In genomic region chr10:23994459-23995046, GRCh38 we compare ENCODE assay signal across 8 cellular contexts.
DNase-seq lines count a peak whose midpoint lies in the region; ATAC-seq lines count a peak whose summit lies in the region.

No MANE protein-coding gene starts in this region.

- H3K36me3 Mint-ChIP-seq in T-cell, result no peaks in the 10 kb centered on the region

- in situ Hi-C loops in HAP-1 (cut with MboI; ENCODE audit: low sequenced_read_pairs), result loop anchor here (5.0 to 25.0 kb wide), 4 partner anchors 200 to 832 kb away; no protein-coding TSS in a partner anchor

- no CpG with 5 or more reads among the region's 6 CpGs for WGBS in iPS DF 6.9 (ENCODE audit: insufficient coverage, insufficient read length)

- peaks cover 37% of the 10 kb centered on the region for H3K27me3 ChIP-seq in HAP-1 (ENCODE audit: low read depth)
- H3K27me3 ChIP-seq in iPS DF 6.9 (ENCODE audit: control insufficient read depth, insufficient read depth, low read length), result no peaks in the 10 kb centered on the region

- peaks cover 0 to 4% of the 10 kb centered on the region in 2 donors for H3K27me3 Mint-ChIP-seq in T-cell

- H3K27ac ChIP-seq in iPS DF 6.9 (ENCODE audit: low read length), result no peak overlapping the region

- no peak overlapping the region for H3K4me3 ChIP-seq in HAP-1
- H3K4me3 ChIP-seq in iPS DF 6.9 (ENCODE audit: low read length), result no peak overlapping the region

- ATAC-seq in T-cell (replicated peaks in 1 of 4), result no peak

- H3K9me3 ChIP-seq in HAP-1 (no peaks in the 10 kb centered on the region), iPS DF 6.9 (ENCODE audit: control insufficient read depth, insufficient read depth, low read length) (no peaks in the 10 kb centered on the region)

- no peaks in the 10 kb centered on the region for H3K36me3 ChIP-seq in HAP-1 (replicated peaks)
- no peaks in the 10 kb centered on the region for H3K36me3 ChIP-seq in iPS DF 6.9 (ENCODE audit: control insufficient read depth, insufficient read depth, low read length)

- no peak overlapping the region for H3K4me3 Mint-ChIP-seq in T-cell

- CTCF ChIA-PET in T-cell (lab: Charles Lee), result interaction anchor here in 1 of 2 donors (0.5 to 0.6 kb wide), 2 partner anchors 240 to 508 kb away, joined by 3 to 5 read pairs; no protein-coding TSS in a partner anchor

- POLR2A ChIA-PET in T-cell (lab: Charles Lee), result no interaction called here

- H3K27ac Mint-ChIP-seq in T-cell, result no peak overlapping the region

- H3K9me3 Mint-ChIP-seq in T-cell, result no peaks in the 10 kb centered on the region

- no peaks in the 10 kb centered on the region for H3K4me1 Mint-ChIP-seq in T-cell

- no peaks in the 10 kb centered on the region for H3K4me1 ChIP-seq in HAP-1
- H3K4me1 ChIP-seq in iPS DF 6.9 (ENCODE audit: control insufficient read depth, insufficient read depth, low read length), result no peaks in the 10 kb centered on the region

- DNase-seq in NOMO-1 treated with DMSO at 0.1 percent for 48 hours (lab: John Stamatoyannopoulos, UW; ENCODE audit: unreplicated experiment), result peak; percentile 34
- no peak for DNase-seq in NOMO-1 treated with dmso at 0.1 percent for 144 hours (lab: John Stamatoyannopoulos, UW; ENCODE audit: unreplicated experiment)
- DNase-seq in HAP-1 (ENCODE audit: low spot score in 2 of 2), result peak; percentile 49 to 79
- peak; percentile 7 for DNase-seq in NCI-H1694 (lab: John Stamatoyannopoulos, UW)
- DNase-seq in astrocyte of the hippocampus (ENCODE audit: low read depth, low spot score), result peak; percentile 80
- peak; percentile 64 for DNase-seq in iPS DF 6.9 (ENCODE audit: low read depth, low spot score)
- DNase-seq in stimulated activated CD4-positive, alpha-beta T cell treated with anti-CD3 and anti-CD28 coated beads, Interleukin-4, amount 100 ng/mL, for 1 hour, result peak; percentile 7
- DNase-seq in T-cell, result no peak

Comparison
In these comparisons a context has a peak if more than half of its experiments do, and no peak if none do; other contexts are left out.
1. DNase-seq: peak in NOMO-1 treated with DMSO at 0.1 percent for 48 hours (single experiment), HAP-1 (2 of 2), NCI-H1694 (single experiment), astrocyte of the hippocampus (single experiment), iPS DF 6.9 (single experiment) and stimulated activated CD4-positive, alpha-beta T cell treated with anti-CD3 and anti-CD28 coated beads, Interleukin-4, amount 100 ng/mL, for 1 hour (single experiment); none in NOMO-1 treated with dmso at 0.1 percent for 144 hours (single experiment) and T-cell (0 of 34).